1 cellular context compared by ENCODE assay signal in the genomic region with DNA sequence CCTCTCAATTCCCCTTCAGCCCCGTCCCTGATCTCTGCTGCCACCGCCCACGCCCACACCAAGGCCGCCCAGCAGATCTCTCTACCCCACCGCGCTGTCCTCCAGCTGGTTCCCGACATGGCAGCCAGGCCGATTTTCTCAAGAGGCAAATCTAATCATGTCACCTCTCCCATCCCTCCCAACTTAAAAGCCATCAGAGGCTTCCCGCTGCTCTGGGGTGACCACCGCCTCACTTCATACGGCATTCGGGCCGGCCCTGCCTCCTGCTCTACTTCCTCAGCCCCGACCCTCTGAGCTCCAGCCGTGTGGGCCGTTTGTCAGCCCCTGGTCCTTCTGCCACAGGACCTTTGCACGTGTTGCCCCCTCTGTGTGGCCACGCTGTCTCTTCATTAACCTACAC.
A peak's percentile ranks its signal among the peaks of the same experiment; 100 is the strongest.
TF ChIP-seq lines count a peak whose summit lies in the region.

No MANE protein-coding gene starts in this region.

TF ChIP-seq in H1, 55 proteins besides CTCF, POLR2A, EP300 and RAD21:
- TF ChIP-seq RFX5 (IDR thresholded peaks at IDR 0.05; ENCODE audit: borderline replicate concordance, low read depth, low read length) (no peak), KDM1A (IDR thresholded peaks at IDR 0.05; ENCODE audit: borderline replicate concordance, low read length) (peak; percentile 43; the same call in 1 of the 2 replicates)
